ENCODE assay signal across 8 cellular contexts in genomic region chr10:119178371-119179119, GRCh38. TPM values are rescaled to one million over a fixed set of nuclear protein-coding genes. Genes with fewer than 3 reads are reported as not detected.
DNase-seq lines count a peak whose midpoint lies in the region; ATAC-seq and TF ChIP-seq lines count a peak whose summit lies in the region.

Gene PRDX3, minus strand, starts transcription at chr10:119178812. Its CDS starts 22 bp downstream, at chr10:119178790.

- peak; percentile 98 for TF ChIP-seq POLR2A in GM19099 (IDR thresholded peaks at IDR 0.05; ENCODE audit: extremely low read depth, insufficient read length, low read depth)

- no peaks in the 10 kb centered on the region for H3K27me3 Mint-ChIP-seq in chondrocyte (ENCODE audit: low read depth)

- peak; percentile 49 for TF ChIP-seq CTCF in chondrocyte (IDR thresholded peaks at IDR 0.05)

- H3K27ac Mint-ChIP-seq in chondrocyte (ENCODE audit: unreplicated experiment), result peak within 1 kb of the TSS; percentile 99

- peaks cover 8% of the 10 kb centered on the region for H3K36me3 Mint-ChIP-seq in chondrocyte (ENCODE audit: low read depth)

- H3K27me3 ChIP-seq in layer of hippocampus (ENCODE audit: control insufficient read depth, insufficient read depth, low read length), result no peaks in the 10 kb centered on the region

- H3K9me3 Mint-ChIP-seq in chondrocyte (ENCODE audit: low read depth), result no peaks in the 10 kb centered on the region

- DNase-seq in AML-193 (lab: John Stamatoyannopoulos, UW) (peak; percentile 75 to 79), NCI-H510A (lab: John Stamatoyannopoulos, UW) (peak; percentile 89), chondrocyte (ENCODE audit: low spot score) (peak; percentile 97)
- DNase-seq in activated CD4-positive, alpha-beta T cell treated with anti-CD3 and anti-CD28 coated beads for 24 hours (ENCODE audit: low read depth in 2 of 2), result peak; percentile 89 to 94
- DNase-seq in stimulated activated CD4-positive, alpha-beta T cell treated with anti-CD3 and anti-CD28 coated beads, Interleukin-1b, Interleukin-23, amount 100 ng/mL, for 48 hours, result peak; percentile 93

- peak within 1 kb of the TSS; percentile 94 for H3K4me3 Mint-ChIP-seq in chondrocyte (ENCODE audit: unreplicated experiment)

- peak within 1 kb of the TSS; percentile 96 for H3K27ac ChIP-seq in layer of hippocampus (ENCODE audit: low read depth, low read length)

- H3K4me1 Mint-ChIP-seq in chondrocyte (ENCODE audit: low read depth), result peaks cover 36% of the 10 kb centered on the region

- ATAC-seq in HG03432 (IDR thresholded peaks at IDR 0.05; ENCODE audit: unreplicated experiment), result peak; percentile 98

RNA-seq across cellular contexts. Expression of gene PRDX3, which starts in this region (rescaled TPM):
- total RNA-seq in chondrocyte, result 78.6 to 85.0 TPM (median 79.2 TPM) in 3 replicates

Comparison
In these comparisons a context has a peak if more than half of its experiments do, and no peak if none do; other contexts are left out.
1. Peak in every context shown above with its lines: DNase-seq, ATAC-seq and H3K27ac ChIP-seq.